ENCODE assay signal across 18 cellular contexts in genomic region chr12:118448341-118448740, GRCh38.
DNase-seq lines count a peak whose midpoint lies in the region; ATAC-seq, FAIRE-seq and TF ChIP-seq lines count a peak whose summit lies in the region.
"Had no signal": no experiment of that assay in that cellular context is flagged by ENCODE, and none has a peak within 500 bp of the region (broad histone marks: within the 10 kb centered on the region; RNA-seq: fewer than 3 reads in every experiment).

No MANE protein-coding gene starts in this region.

- H2AFZ ChIP-seq in neuronal stem cell (ENCODE audit: low read length) (no peak overlapping the region), mesenchymal stem cell (ENCODE audit: low read depth, low read length) (no peak overlapping the region)

- TF ChIP-seq CTCF in left ventricle myocardium inferior (IDR thresholded peaks at IDR 0.05; ENCODE audit: borderline replicate concordance) (no peak), right atrium auricular region (IDR thresholded peaks at IDR 0.05) (no peak), adrenal gland (IDR thresholded peaks at IDR 0.05) (no peak)

- intact Hi-C loops in left ventricle myocardium inferior (cut with micrococcal nuclease) = no loop called here
- intact Hi-C loops in adrenal gland (cut with DNase I) = no loop called here

- no peak overlapping the region for H3K4me3 ChIP-seq in left ventricle myocardium inferior
- H3K4me3 ChIP-seq in right atrium auricular region = no peak overlapping the region
- no peak overlapping the region for H3K4me3 ChIP-seq in adrenal gland
- H3K4me3 ChIP-seq in neuronal stem cell (ENCODE audit: low read length in 2 of 2) = no peak overlapping the region
- H3K4me3 ChIP-seq in mesenchymal stem cell (ENCODE audit: insufficient read depth in 1 of 2, low read depth in 1 of 2, low read length in 2 of 2) = no peak overlapping the region
- H3K4me3 ChIP-seq: A549 had no signal

- WGBS in adrenal gland, 4 donors = 87 to 100% (median 99%) methylated on average over 1 of the region's 1 CpG
- no CpG with 5 or more reads among the region's 1 CpG for WGBS in neuronal stem cell (ENCODE audit: extremely low coverage in 2 of 2, insufficient read length in 2 of 2, insufficient replicate concordance in 1 of 2), 2 donors
- 86% methylated on average over 1 of the region's 1 CpG for WGBS in mesenchymal stem cell

- no peaks in the 10 kb centered on the region for H3K79me1 ChIP-seq in neuronal stem cell (ENCODE audit: low read depth, low read length)
- no peaks in the 10 kb centered on the region for H3K79me1 ChIP-seq in mesenchymal stem cell (replicated peaks; ENCODE audit: low read length, poor library complexity, severe bottlenecking)

- H2BK15ac ChIP-seq in neuronal stem cell (ENCODE audit: low read length) (no peak overlapping the region), mesenchymal stem cell (ENCODE audit: low read depth, poor library complexity, severe bottlenecking) (no peak overlapping the region)

- H3K27me3 ChIP-seq in left ventricle myocardium inferior (ENCODE audit: low read depth) (peaks cover 19% of the 10 kb centered on the region), right atrium auricular region (no peaks in the 10 kb centered on the region), adrenal gland (no peaks in the 10 kb centered on the region), neuronal stem cell (ENCODE audit: control insufficient read depth in 3 of 3, insufficient read depth in 3 of 3, low read depth in 1 of 3, low read length in 3 of 3) (no peaks in the 10 kb centered on the region), mesenchymal stem cell (ENCODE audit: control insufficient read depth in 1 of 2, insufficient read depth in 1 of 2, low read length in 2 of 2) (no peaks in the 10 kb centered on the region)
- H3K27me3 ChIP-seq: BE2C had no signal

- H2AK5ac ChIP-seq in neuronal stem cell (ENCODE audit: low read depth, low read length) (no peak overlapping the region), mesenchymal stem cell (ENCODE audit: low read length, severe bottlenecking) (no peak overlapping the region)

- no peak overlapping the region for H3K9ac ChIP-seq in neuronal stem cell (ENCODE audit: low read depth, low read length, poor library complexity)
- no peak overlapping the region for H3K9ac ChIP-seq in mesenchymal stem cell (ENCODE audit: low read length)

- peaks cover 5% of the 10 kb centered on the region for H3K9me3 ChIP-seq in left ventricle myocardium inferior (replicated peaks)
- no peaks in the 10 kb centered on the region for H3K9me3 ChIP-seq in right atrium auricular region
- H3K9me3 ChIP-seq in adrenal gland (replicated peaks in 1 of 3) = no peaks in the 10 kb centered on the region
- no peaks in the 10 kb centered on the region for H3K9me3 ChIP-seq in neuronal stem cell (replicated peaks in 1 of 2; ENCODE audit: control insufficient read depth in 2 of 2, insufficient read depth in 1 of 2, low read depth in 1 of 2, low read length in 2 of 2)
- H3K9me3 ChIP-seq in mesenchymal stem cell (ENCODE audit: control insufficient read depth, low read length) = no peaks in the 10 kb centered on the region
- H3K9me3 ChIP-seq: A549, BE2C had no signal

- H3K18ac ChIP-seq in neuronal stem cell (ENCODE audit: low read length) (peak overlapping the region; percentile 24), mesenchymal stem cell (ENCODE audit: low read depth in 1 of 2, low read length in 2 of 2) (no peak overlapping the region)

- DNase-seq in left ventricle myocardium inferior = peak; percentile 17
- DNase-seq in right atrium auricular region (ENCODE audit: low spot score) = no peak
- peak; percentile 23 for DNase-seq in G401 (ENCODE audit: low spot score)
- peak in 4 of 7 donors; percentile 9 to 32 (median 22) for DNase-seq in adrenal gland
- DNase-seq in neuronal stem cell (ENCODE audit: low spot score) = no peak
- no peak for DNase-seq in mesenchymal stem cell
- DNase-seq in RCC 7860 (ENCODE audit: low spot score) = no peak
- DNase-seq: BE2C; CD4-positive, alpha-beta memory T cell; DND-41; GF-D8 had no signal

- ATAC-seq in GM18867 (IDR thresholded peaks at IDR 0.05; ENCODE audit: unreplicated experiment) = no peak
- ATAC-seq: A549, HCT116, HepG2 had no signal

- H3K36me3 ChIP-seq in left ventricle myocardium inferior (no peaks in the 10 kb centered on the region), right atrium auricular region (no peaks in the 10 kb centered on the region), adrenal gland (replicated peaks in 1 of 2) (no peaks in the 10 kb centered on the region), neuronal stem cell (replicated peaks in 1 of 2; ENCODE audit: control insufficient read depth in 2 of 2, insufficient read depth in 2 of 2, low read length in 2 of 2) (no peaks in the 10 kb centered on the region), mesenchymal stem cell (ENCODE audit: control insufficient read depth in 1 of 2, insufficient read depth in 2 of 2, low read depth in 1 of 2, low read length in 2 of 2) (no peaks in the 10 kb centered on the region)
- H3K36me3 ChIP-seq: BE2C had no signal

- no peak overlapping the region for H3K4ac ChIP-seq in neuronal stem cell (ENCODE audit: low read length)
- no peak overlapping the region for H3K4ac ChIP-seq in mesenchymal stem cell (ENCODE audit: low read depth in 1 of 2, low read length in 2 of 2)

- no peak overlapping the region for H4K91ac ChIP-seq in neuronal stem cell (ENCODE audit: low read depth, low read length, poor library complexity)
- H4K91ac ChIP-seq in mesenchymal stem cell (ENCODE audit: low read length) = no peak overlapping the region

- H3K27ac ChIP-seq in left ventricle myocardium inferior (replicated peaks) (no peak overlapping the region), right atrium auricular region (no peak overlapping the region), adrenal gland (no peak overlapping the region), neuronal stem cell (replicated peaks; ENCODE audit: low read length) (no peak overlapping the region), mesenchymal stem cell (ENCODE audit: low read length, poor library complexity, severe bottlenecking) (no peak overlapping the region)
- H3K27ac ChIP-seq: A549, C4-2B had no signal

- H2BK120ac ChIP-seq in neuronal stem cell (ENCODE audit: low read depth, low read length) = no peak overlapping the region
- no peak overlapping the region for H2BK120ac ChIP-seq in mesenchymal stem cell (ENCODE audit: low read depth, low read length)

- in situ Hi-C loops in G401 (cut with HindIII; ENCODE audit: low sequenced_read_pairs) = no loop called here

- no peak for TF ChIP-seq POLR2A in adrenal gland (IDR thresholded peaks at IDR 0.05)

- H4K8ac ChIP-seq in neuronal stem cell (ENCODE audit: low read depth, low read length) = no peak overlapping the region
- no peak overlapping the region for H4K8ac ChIP-seq in mesenchymal stem cell (ENCODE audit: low read length)

- H2BK12ac ChIP-seq in neuronal stem cell (ENCODE audit: low read length) = no peak overlapping the region
- no peak overlapping the region for H2BK12ac ChIP-seq in mesenchymal stem cell (ENCODE audit: low read length in 2 of 2)

- H3K14ac ChIP-seq in neuronal stem cell (ENCODE audit: low read length) (no peak overlapping the region), mesenchymal stem cell (ENCODE audit: low read length in 2 of 2) (no peak overlapping the region)

- H3K23ac ChIP-seq in neuronal stem cell (ENCODE audit: low read depth, low read length, poor library complexity) = no peak overlapping the region
- no peak overlapping the region for H3K23ac ChIP-seq in mesenchymal stem cell (ENCODE audit: low read length in 2 of 2)

- no peak for FAIRE-seq in RCC 7860 (lab: Jason Lieb, UNC)
- FAIRE-seq: A549, H54, HepG2, HTR-8/SVneo had no signal

- H2BK5ac ChIP-seq in neuronal stem cell (ENCODE audit: low read length) = no peak overlapping the region
- H2BK5ac ChIP-seq in mesenchymal stem cell (ENCODE audit: low read depth, low read length, poor library complexity, severe bottlenecking) = no peak overlapping the region

- no peaks in the 10 kb centered on the region for H3K4me1 ChIP-seq in left ventricle myocardium inferior
- H3K4me1 ChIP-seq in right atrium auricular region = no peaks in the 10 kb centered on the region
- H3K4me1 ChIP-seq in adrenal gland (replicated peaks in 1 of 2) = no peaks in the 10 kb centered on the region
- no peaks in the 10 kb centered on the region for H3K4me1 ChIP-seq in neuronal stem cell (ENCODE audit: control insufficient read depth in 2 of 2, insufficient read depth in 1 of 2, low read depth in 1 of 2, low read length in 2 of 2)
- no peaks in the 10 kb centered on the region for H3K4me1 ChIP-seq in mesenchymal stem cell (ENCODE audit: control insufficient read depth, insufficient read depth, low read depth, low read length)
- H3K4me1 ChIP-seq: A549, BE2C had no signal

- no peak overlapping the region for H3K4me2 ChIP-seq in neuronal stem cell (ENCODE audit: insufficient read depth, low read length, poor library complexity, severe bottlenecking)
- H3K4me2 ChIP-seq in mesenchymal stem cell (ENCODE audit: low read length, poor library complexity, severe bottlenecking) = no peak overlapping the region
- H3K4me2 ChIP-seq: A549 had no signal

Comparison
In these comparisons a context has a peak if more than half of its experiments do, and no peak if none do; other contexts are left out.
1. DNase-seq: peak in left ventricle myocardium inferior (single experiment), G401 (single experiment) and adrenal gland (4 of 7); none in right atrium auricular region (single experiment), neuronal stem cell (single experiment), mesenchymal stem cell (single experiment) and RCC 7860 (single experiment).